In genomic region chr4:121799208-121799823, GRCh38 we compare ENCODE assay signal across 16 cellular contexts. TPM values are rescaled to one million over a fixed set of nuclear protein-coding genes. Genes with fewer than 3 reads are reported as not detected.
DNase-seq lines count a peak whose midpoint lies in the region; ATAC-seq, FAIRE-seq and TF ChIP-seq lines count a peak whose summit lies in the region.
"Had no signal": no experiment of that assay in that cellular context is flagged by ENCODE, and none has a peak within 500 bp of the region (broad histone marks: within the 10 kb centered on the region; RNA-seq: fewer than 3 reads in every experiment).

No MANE protein-coding gene starts in this region.

- H3K4me3 Mint-ChIP-seq in MCF 10A (ENCODE audit: unreplicated experiment) (no peak overlapping the region), T-cell (peak overlapping the region; percentile 28 to 98 (median 89))
- H3K4me3 Mint-ChIP-seq: stimulated activated memory B cell treated with anti-CD40 and anti-IgM and Interleukin-4, amounts not matched to agents 10 μg/mL and 1 μg/mL and 100 μg/mL, for 72 hours had no signal

- no peaks in the 10 kb centered on the region for H3K9me3 ChIP-seq in mammary epithelial cell (replicated peaks; ENCODE audit: insufficient read depth, low read length)
- H3K9me3 ChIP-seq in HepG2 (ENCODE audit: low read length), result no peaks in the 10 kb centered on the region
- no peaks in the 10 kb centered on the region for H3K9me3 ChIP-seq in prostate gland
- H3K9me3 ChIP-seq in Peyer's patch, result no peaks in the 10 kb centered on the region
- H3K9me3 ChIP-seq: BE2C, heart left ventricle, left lung had no signal

- H3K27me3 Mint-ChIP-seq in MCF 10A (ENCODE audit: insufficient read depth, unreplicated experiment) (no peaks in the 10 kb centered on the region), T-cell (peaks cover 0 to 2% of the 10 kb centered on the region in 2 donors)
- H3K27me3 Mint-ChIP-seq: stimulated activated memory B cell treated with anti-CD40 and anti-IgM and Interleukin-4, amounts not matched to agents 10 μg/mL and 1 μg/mL and 100 μg/mL, for 72 hours had no signal

- 93% methylated on average over 2 of the region's 2 CpGs for WGBS in mammary epithelial cell (ENCODE audit: low coverage, missing lambda C conversion rate)
- WGBS in HepG2 (ENCODE audit: low lambda C conversion rate), result 46% methylated on average over 2 of the region's 2 CpGs
- WGBS in prostate gland, result 73% methylated on average over 2 of the region's 2 CpGs

- H3K79me2 ChIP-seq in mammary epithelial cell (ENCODE audit: insufficient read depth, low read length), result peaks cover 22% of the 10 kb centered on the region
- H3K79me2 ChIP-seq in HepG2 (ENCODE audit: insufficient read depth, low read length), result peaks cover 19% of the 10 kb centered on the region

- H3K4me1 ChIP-seq in mammary epithelial cell (ENCODE audit: insufficient read depth, low read length), result peaks cover 9% of the 10 kb centered on the region
- H3K4me1 ChIP-seq in HepG2 (ENCODE audit: insufficient read depth, low read length), result peaks cover 65% of the 10 kb centered on the region
- no peaks in the 10 kb centered on the region for H3K4me1 ChIP-seq in prostate gland (replicated peaks)
- H3K4me1 ChIP-seq in Peyer's patch, result peaks cover 0 to 12% (median 2%) of the 10 kb centered on the region in 4 donors
- H3K4me1 ChIP-seq: BE2C had no signal

- H4K20me1 ChIP-seq in mammary epithelial cell (ENCODE audit: insufficient read depth, low read length) (no peaks in the 10 kb centered on the region), HepG2 (ENCODE audit: insufficient read depth, low read length) (no peaks in the 10 kb centered on the region)

- H3K4me3 ChIP-seq in mammary epithelial cell (replicated peaks in 1 of 3; ENCODE audit: insufficient read depth in 1 of 3, low read depth in 2 of 3, low read length in 3 of 3) (no peak overlapping the region), HepG2 (replicated peaks in 1 of 3; ENCODE audit: insufficient read depth in 1 of 3, low read depth in 2 of 3, low read length in 3 of 3) (peak overlapping the region in 1 of 3 experiments; percentile 86; a peak in 1 of 6 replicates), prostate gland (no peak overlapping the region), Peyer's patch (no peak overlapping the region)
- H3K4me3 ChIP-seq: heart left ventricle, left lung had no signal

- FAIRE-seq in HepG2 (lab: Jason Lieb, UNC), result no peak
- FAIRE-seq: bronchial epithelial cell had no signal

- no peak overlapping the region for H3K27ac Mint-ChIP-seq in MCF 10A (ENCODE audit: low read depth, unreplicated experiment)
- peak overlapping the region; percentile 99 to 100 for H3K27ac Mint-ChIP-seq in T-cell

- H3K4me1 Mint-ChIP-seq in MCF 10A (ENCODE audit: insufficient read depth, unreplicated experiment), result peaks cover 27% of the 10 kb centered on the region
- H3K4me1 Mint-ChIP-seq in T-cell, result peaks cover 47 to 52% (median 48%) of the 10 kb centered on the region in 3 donors

- no peak for TF ChIP-seq CTCF in mammary epithelial cell (conservative IDR thresholded peaks at IDR 0.05 in 1 of 2, IDR thresholded peaks at IDR 0.05 in 1 of 2; ENCODE audit: extremely low read depth in 1 of 2, insufficient read depth in 1 of 2, low read depth in 1 of 2, low read length in 2 of 2)
- no peak for TF ChIP-seq CTCF in MCF 10A (IDR thresholded peaks at IDR 0.05; ENCODE audit: unreplicated experiment)
- no peak for TF ChIP-seq CTCF in HepG2 (CRISPR knock-in tag; IDR thresholded peaks at IDR 0.05)
- TF ChIP-seq CTCF in prostate gland (IDR thresholded peaks at IDR 0.05), result no peak
- no peak for TF ChIP-seq CTCF in Peyer's patch (IDR thresholded peaks at IDR 0.05)

- H2AFZ ChIP-seq in mammary epithelial cell (ENCODE audit: low read depth, low read length), result peak overlapping the region; percentile 30
- H2AFZ ChIP-seq in HepG2 (ENCODE audit: low read length), result peak overlapping the region; percentile 77

- POLR2A ChIA-PET in MCF 10A (lab: Yijun Ruan, JAX), result no interaction called here
- POLR2A ChIA-PET in T-cell (lab: Charles Lee), result interaction anchor here (0.8 to 1.0 kb wide), 2 partner anchors 25 to 35 kb away, joined by 3 read pairs; no protein-coding TSS in a partner anchor
- POLR2A ChIA-PET in HepG2 (lab: Yijun Ruan, JAX), result interaction anchor here (0.9 to 2.6 kb wide), 3 partner anchors 11 to 103 kb away, joined by 3 to 12 read pairs (median 3); partner anchors contain the start of genes ANXA5 and BBS7

- TF ChIP-seq RAD21 in HepG2 (CRISPR knock-in tag; IDR thresholded peaks at IDR 0.05), result no peak

- H3K9me3 Mint-ChIP-seq in MCF 10A (ENCODE audit: unreplicated experiment), result no peaks in the 10 kb centered on the region
- no peaks in the 10 kb centered on the region for H3K9me3 Mint-ChIP-seq in T-cell
- H3K9me3 Mint-ChIP-seq: stimulated activated memory B cell treated with anti-CD40 and anti-IgM and Interleukin-4, amounts not matched to agents 10 μg/mL and 1 μg/mL and 100 μg/mL, for 72 hours had no signal

- BruUV-seq in mammary epithelial cell (replicated peaks; lab: Mats Ljungman, UMichigan) (no TSS peak), MCF 10A (replicated peaks; lab: Mats Ljungman, UMichigan) (no TSS peak), HepG2 (replicated peaks; lab: Mats Ljungman, UMichigan) (no TSS peak)

- no peak for TF ChIP-seq POLR2A in HepG2 (IDR thresholded peaks at IDR 0.05; ENCODE audit: insufficient read depth in 1 of 2, low read depth in 2 of 2, low read length in 2 of 2)
- no peak for TF ChIP-seq POLR2A in prostate gland (IDR thresholded peaks at IDR 0.05)
- TF ChIP-seq POLR2A in Peyer's patch (IDR thresholded peaks at IDR 0.05), result no peak

- DNase-seq in mammary epithelial cell (no peak), MCF 10A (ENCODE audit: unreplicated experiment) (no peak), T-cell (no peak), HepG2 (ENCODE audit: low spot score) (peak; percentile 74), prostate gland (ENCODE audit: low spot score) (no peak), Peyer's patch (no peak)
- DNase-seq in activated CD8-positive, alpha-beta memory T cell treated with anti-CD3 and anti-CD28 coated beads, Interleukin-2, amount 50 U/mL, for 48 hours, result no peak
- DNase-seq: BE2C, heart left ventricle, left lung, NCI-H2171 had no signal

- H3K27ac ChIP-seq in mammary epithelial cell (ENCODE audit: insufficient read depth, low read depth, low read length) (no peak overlapping the region), HepG2 (ENCODE audit: extremely low read length, insufficient read depth, low read length) (peak overlapping the region; percentile 93), prostate gland (no peak overlapping the region), Peyer's patch (no peak overlapping the region)

- H3K36me3 Mint-ChIP-seq in MCF 10A (ENCODE audit: insufficient read depth, unreplicated experiment), result peaks cover 22% of the 10 kb centered on the region
- H3K36me3 Mint-ChIP-seq in T-cell, result peaks cover 7% of the 10 kb centered on the region
- H3K36me3 Mint-ChIP-seq: stimulated activated memory B cell treated with anti-CD40 and anti-IgM and Interleukin-4, amounts not matched to agents 10 μg/mL and 1 μg/mL and 100 μg/mL, for 72 hours had no signal

- H3K9ac ChIP-seq in mammary epithelial cell (ENCODE audit: insufficient read depth, low read length) (no peak overlapping the region), HepG2 (ENCODE audit: insufficient read depth, low read depth, low read length) (peak overlapping the region; percentile 52)

- CTCF ChIA-PET in mammary epithelial cell (lab: Charles Lee; ENCODE audit: low non-redundant PET), result no interaction called here
- CTCF ChIA-PET in MCF 10A (lab: Yijun Ruan, JAX), result interaction anchor here (0.7 kb wide), 1 partner anchor 62 kb away, joined by 3 read pairs; no protein-coding TSS in a partner anchor
- CTCF ChIA-PET in T-cell (lab: Charles Lee), result interaction anchor here (0.7 to 1.0 kb wide), 2 partner anchors 12 to 22 kb away, joined by 3 read pairs; no protein-coding TSS in a partner anchor
- CTCF ChIA-PET in HepG2 (lab: Yijun Ruan, JAX; ENCODE audit: low intra/inter-chr PET ratio, low total read pairs), result no interaction called here

- intact Hi-C loops in mammary epithelial cell (cut with micrococcal nuclease), result no loop called here
- intact Hi-C loops in MCF 10A (cut with micrococcal nuclease), result no loop called here
- intact Hi-C loops in HepG2 (cut with micrococcal nuclease; ENCODE audit: unreplicated experiment), result no loop called here
- intact Hi-C loops in prostate gland (cut with DNase I), result no loop called here

- in situ Hi-C loops in mammary epithelial cell (cut with MboI; ENCODE audit: low sequenced_read_pairs in 2 of 2), result no loop called here
- in situ Hi-C loops in HepG2 (cut with HindIII; ENCODE audit: extremely low pct_ligation_motif_present, low pct_unique_long_range_greater_than_20kb), result no loop called here

- H3K27me3 ChIP-seq in mammary epithelial cell (ENCODE audit: insufficient read depth, low read length) (no peaks in the 10 kb centered on the region), HepG2 (ENCODE audit: control insufficient read depth in 1 of 2, insufficient read depth in 2 of 2, low read length in 2 of 2) (no peaks in the 10 kb centered on the region; a peak in 1 of 5 replicates), prostate gland (replicated peaks; ENCODE audit: insufficient read depth) (no peaks in the 10 kb centered on the region), Peyer's patch (no peaks in the 10 kb centered on the region)
- H3K27me3 ChIP-seq: heart left ventricle, left lung had no signal

- H3K4me2 ChIP-seq in mammary epithelial cell (ENCODE audit: insufficient read depth, low read depth, low read length) (no peak overlapping the region), HepG2 (ENCODE audit: low read depth, low read length) (peak overlapping the region; percentile 97)

- no peak for ATAC-seq in T-cell (replicated peaks in 1 of 4)
- ATAC-seq in HepG2, result 0 out of 3 replicates have a peak, but pooled peaks have one; percentile 5
- ATAC-seq in GM18870 (IDR thresholded peaks at IDR 0.05; ENCODE audit: unreplicated experiment), result no peak
- ATAC-seq: heart left ventricle; stimulated activated memory B cell treated with anti-CD40 and anti-IgM and Interleukin-4, amounts not matched to agents 10 μg/mL and 1 μg/mL and 100 μg/mL, for 72 hours had no signal

- H3K36me3 ChIP-seq in mammary epithelial cell (ENCODE audit: insufficient read depth, low read length), result peaks cover 7% of the 10 kb centered on the region
- H3K36me3 ChIP-seq in HepG2 (replicated peaks in 1 of 2; ENCODE audit: control insufficient read depth in 1 of 2, insufficient read depth in 2 of 2, low read length in 2 of 2), result peaks cover 1 to 2% of the 10 kb centered on the region in 2 experiments; a peak in 4 of 5 replicates
- no peaks in the 10 kb centered on the region for H3K36me3 ChIP-seq in prostate gland
- peaks cover 0 to 14% (median 0%) of the 10 kb centered on the region in 3 donors for H3K36me3 ChIP-seq in Peyer's patch

- TF ChIP-seq EP300 in HepG2 (IDR thresholded peaks at IDR 0.05; ENCODE audit: low read depth in 2 of 2, low read length in 2 of 2) (peak in 1 of 2 experiments; percentile 35; a peak in 1 of 4 replicates), HepG2 (CRISPR knock-in tag; IDR thresholded peaks at IDR 0.05; ENCODE audit: borderline replicate concordance) (no peak)

- dilution Hi-C loops in mammary epithelial cell (cut with HindIII; ENCODE audit: low sequenced_read_pairs), result no loop called here

RNA-seq across cellular contexts. Expression of gene EXOSC9, which starts 1.8 kb away (rescaled TPM):
- total RNA-seq in mammary epithelial cell (10 to 100 TPM; 20.3 to 28.7 TPM), MCF 10A (2022) (29.2 and 30.9 TPM in 2 replicates), T-cell (10 to 100 TPM; 32.2 to 57.7 (median 36.4) TPM), HepG2 (2016; rRNA removed; fragmentation: Illumina TruSeq; extraction: Trizol) (48.0 and 61.5 TPM in 2 replicates), prostate gland (10 to 100 TPM; 17.1 to 40.1 TPM), Peyer's patch (10 to 100 TPM in 3 of 4 donors, 1 to 10 TPM in 1; 9.5 to 69.3 (median 17.9) TPM)
- polyA plus RNA-seq in mammary epithelial cell (28.1 TPM), HepG2 (2011; rRNA removed) (22.0 and 26.0 TPM in 2 replicates)
- polyA minus RNA-seq in mammary epithelial cell, result 34.7 TPM
- total RNA-seq in HepG2 (2016; cell fraction: cytosol; rRNA removed; fragmentation: Illumina TruSeq; extraction: Trizol; ENCODE audit: low read depth), result 11.6 and 13.2 TPM in 2 replicates
- 50.1 and 58.9 TPM in 2 replicates for total RNA-seq in HepG2 (2016; cell fraction: insoluble cytoplasmic fraction; rRNA removed; fragmentation: Illumina TruSeq; extraction: Trizol)
- total RNA-seq in HepG2 (2016; cell fraction: membrane; rRNA removed; fragmentation: Illumina TruSeq; extraction: Trizol), result 10.8 and 14.2 TPM in 2 replicates
- total RNA-seq in HepG2 (2016; cell fraction: nucleus; rRNA removed; fragmentation: Illumina TruSeq; extraction: Trizol), result 52.8 and 54.3 TPM in 2 replicates
- 10.7 and 14.0 TPM in 2 replicates for polyA plus RNA-seq in HepG2 (2011; cell fraction: cytosol; rRNA removed)
- polyA plus RNA-seq in HepG2 (2011; cell fraction: nucleus; rRNA removed), result 18.4 and 19.8 TPM in 2 replicates
- polyA plus RNA-seq in HepG2 (2012), result 14.7 and 24.9 TPM in 2 replicates
- 5.8 and 6.1 TPM in 2 replicates for polyA plus RNA-seq in HepG2 (2016; cell fraction: cytosol; fragmentation: Illumina TruSeq; extraction: Trizol; ENCODE audit: low read depth)
- 57.5 and 60.8 TPM in 2 replicates for polyA plus RNA-seq in HepG2 (2016; cell fraction: insoluble cytoplasmic fraction; fragmentation: Illumina TruSeq; extraction: Trizol; ENCODE audit: low read depth)
- polyA plus RNA-seq in HepG2 (2016; cell fraction: membrane; fragmentation: Illumina TruSeq; extraction: Trizol; ENCODE audit: low read depth), result 6.9 and 7.7 TPM in 2 replicates
- 70.0 and 70.1 TPM in 2 replicates for polyA plus RNA-seq in HepG2 (2016; cell fraction: nucleus; fragmentation: Illumina TruSeq; extraction: Trizol; ENCODE audit: insufficient read depth, low read depth)
- 18.6 and 40.8 TPM in 2 replicates for polyA minus RNA-seq in HepG2 (2011; rRNA and poly(A)+ RNA removed; ENCODE audit: low replicate concordance)
- polyA minus RNA-seq in HepG2 (2011; cell fraction: cytosol; rRNA and poly(A)+ RNA removed), result 9.4 and 10.3 TPM in 2 replicates
- polyA minus RNA-seq in HepG2 (2011; cell fraction: nucleus; rRNA and poly(A)+ RNA removed), result 43.0 and 52.7 TPM in 2 replicates

RNA-seq across cellular contexts. Expression of gene CCNA2, which starts 24.4 kb away (rescaled TPM):
- total RNA-seq in mammary epithelial cell (10 to 100 TPM in 1 of 2 donors, 1 to 10 TPM in 1; 2.7 to 34.9 TPM), MCF 10A (2022) (12.1 and 22.0 TPM in 2 replicates), T-cell (1 to 10 TPM in 4 of 5 donors, under 1 TPM in 1; 0.72 to 2.0 (median 1.5) TPM), HepG2 (2016; rRNA removed; fragmentation: Illumina TruSeq; extraction: Trizol) (105 and 160 TPM in 2 replicates), prostate gland (1 to 10 TPM; 3.5 to 4.1 TPM), Peyer's patch (10 to 100 TPM in 1 of 4 donors, 1 to 10 TPM in 3; 3.4 to 22.3 (median 7.2) TPM)
- polyA plus RNA-seq in mammary epithelial cell (41.8 TPM), HepG2 (2011; rRNA removed) (16.4 and 31.3 TPM in 2 replicates)
- 35.0 TPM for polyA minus RNA-seq in mammary epithelial cell
- total RNA-seq in HepG2 (2016; cell fraction: cytosol; rRNA removed; fragmentation: Illumina TruSeq; extraction: Trizol; ENCODE audit: low read depth), result 19.3 and 23.4 TPM in 2 replicates
- total RNA-seq in HepG2 (2016; cell fraction: insoluble cytoplasmic fraction; rRNA removed; fragmentation: Illumina TruSeq; extraction: Trizol), result 105 and 159 TPM in 2 replicates
- total RNA-seq in HepG2 (2016; cell fraction: membrane; rRNA removed; fragmentation: Illumina TruSeq; extraction: Trizol), result 62.7 and 72.7 TPM in 2 replicates
- total RNA-seq in HepG2 (2016; cell fraction: nucleus; rRNA removed; fragmentation: Illumina TruSeq; extraction: Trizol), result 51.9 and 52.5 TPM in 2 replicates
- 16.5 and 20.2 TPM in 2 replicates for polyA plus RNA-seq in HepG2 (2011; cell fraction: cytosol; rRNA removed)
- polyA plus RNA-seq in HepG2 (2011; cell fraction: nucleus; rRNA removed), result 8.6 and 11.5 TPM in 2 replicates
- polyA plus RNA-seq in HepG2 (2012), result 14.0 and 32.6 TPM in 2 replicates
- 15.7 and 21.9 TPM in 2 replicates for polyA plus RNA-seq in HepG2 (2016; cell fraction: cytosol; fragmentation: Illumina TruSeq; extraction: Trizol; ENCODE audit: low read depth)
- 147 and 153 TPM in 2 replicates for polyA plus RNA-seq in HepG2 (2016; cell fraction: insoluble cytoplasmic fraction; fragmentation: Illumina TruSeq; extraction: Trizol; ENCODE audit: low read depth)
- 40.9 and 46.7 TPM in 2 replicates for polyA plus RNA-seq in HepG2 (2016; cell fraction: membrane; fragmentation: Illumina TruSeq; extraction: Trizol; ENCODE audit: low read depth)
- polyA plus RNA-seq in HepG2 (2016; cell fraction: nucleus; fragmentation: Illumina TruSeq; extraction: Trizol; ENCODE audit: insufficient read depth, low read depth), result 58.2 and 59.5 TPM in 2 replicates
- polyA minus RNA-seq in HepG2 (2011; rRNA and poly(A)+ RNA removed; ENCODE audit: low replicate concordance), result 19.7 and 33.7 TPM in 2 replicates
- 24.3 and 34.8 TPM in 2 replicates for polyA minus RNA-seq in HepG2 (2011; cell fraction: cytosol; rRNA and poly(A)+ RNA removed)
- 13.9 and 16.0 TPM in 2 replicates for polyA minus RNA-seq in HepG2 (2011; cell fraction: nucleus; rRNA and poly(A)+ RNA removed)

RNA-seq across cellular contexts. Expression of gene SMIM43, which starts 34.4 kb away (rescaled TPM):
- not detected for total RNA-seq in mammary epithelial cell
- polyA plus RNA-seq in mammary epithelial cell, result 0.07 TPM
- polyA minus RNA-seq in mammary epithelial cell, result not detected
- not detected in 2 replicates for total RNA-seq in MCF 10A (2022)
- under 1 TPM in 1 of 5 donors, not detected in 4; 0.43 TPM for total RNA-seq in T-cell
- total RNA-seq in HepG2 (2016; rRNA removed; fragmentation: Illumina TruSeq; extraction: Trizol), result not detected in 2 replicates
- total RNA-seq in HepG2 (2016; cell fraction: cytosol; rRNA removed; fragmentation: Illumina TruSeq; extraction: Trizol; ENCODE audit: low read depth), result not detected in 2 replicates
- total RNA-seq in HepG2 (2016; cell fraction: insoluble cytoplasmic fraction; rRNA removed; fragmentation: Illumina TruSeq; extraction: Trizol), result not detected in 2 replicates
- not detected in 2 replicates for total RNA-seq in HepG2 (2016; cell fraction: membrane; rRNA removed; fragmentation: Illumina TruSeq; extraction: Trizol)
- total RNA-seq in HepG2 (2016; cell fraction: nucleus; rRNA removed; fragmentation: Illumina TruSeq; extraction: Trizol), result not detected in 2 replicates
- polyA plus RNA-seq in HepG2 (2011; rRNA removed), result not detected in 2 replicates
- not detected in 2 replicates for polyA plus RNA-seq in HepG2 (2011; cell fraction: cytosol; rRNA removed)
- polyA plus RNA-seq in HepG2 (2011; cell fraction: nucleus; rRNA removed), result not detected in 2 replicates
- not detected in 2 replicates for polyA plus RNA-seq in HepG2 (2012)
- not detected in 2 replicates for polyA plus RNA-seq in HepG2 (2016; cell fraction: cytosol; fragmentation: Illumina TruSeq; extraction: Trizol; ENCODE audit: low read depth)
- polyA plus RNA-seq in HepG2 (2016; cell fraction: insoluble cytoplasmic fraction; fragmentation: Illumina TruSeq; extraction: Trizol; ENCODE audit: low read depth), result not detected in 2 replicates
- polyA plus RNA-seq in HepG2 (2016; cell fraction: membrane; fragmentation: Illumina TruSeq; extraction: Trizol; ENCODE audit: low read depth), result not detected in 2 replicates
- polyA plus RNA-seq in HepG2 (2016; cell fraction: nucleus; fragmentation: Illumina TruSeq; extraction: Trizol; ENCODE audit: insufficient read depth, low read depth), result not detected in 2 replicates
- polyA minus RNA-seq in HepG2 (2011; rRNA and poly(A)+ RNA removed; ENCODE audit: low replicate concordance), result not detected in 2 replicates
- not detected in 2 replicates for polyA minus RNA-seq in HepG2 (2011; cell fraction: cytosol; rRNA and poly(A)+ RNA removed)
- polyA minus RNA-seq in HepG2 (2011; cell fraction: nucleus; rRNA and poly(A)+ RNA removed), result not detected in 2 replicates
- total RNA-seq in prostate gland, result not detected
- total RNA-seq in Peyer's patch, result not detected
- total RNA-seq: osteocyte; T-helper 1 cell treated with Interleukin-12 subunit alpha and Interleukin-12 subunit beta and Interleukin-4 antibody, amounts not matched to agents 30 ng/mL and 1 ng/mL, for 36 hours had no signal

Comparison
In these comparisons a context has a peak if more than half of its experiments do, and no peak if none do; other contexts are left out.
1. CTCF ChIA-PET loops: an anchor here in MCF 10A (0.7 kb wide) and T-cell (0.7 to 1.0 kb wide); none called in mammary epithelial cell and HepG2.